In the genomic region with DNA sequence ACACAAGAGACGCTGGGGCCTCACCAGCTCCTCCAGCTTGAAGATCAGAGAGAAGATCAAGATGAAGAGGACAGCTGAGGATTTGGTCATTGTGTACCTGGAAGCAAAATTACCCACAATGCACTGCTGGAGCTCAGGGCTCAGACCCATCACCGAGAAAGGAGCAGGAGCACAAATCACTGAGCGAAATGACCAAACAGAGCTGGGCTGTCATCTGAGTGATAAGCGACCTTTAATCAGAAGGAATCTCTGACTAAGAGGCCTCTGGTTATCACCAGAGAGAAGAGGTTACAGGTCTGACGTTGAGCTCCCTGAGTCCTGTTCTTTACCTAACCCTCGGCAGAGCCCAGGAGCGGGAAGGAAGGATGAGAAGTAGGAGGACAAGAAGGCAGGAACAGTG, we compare ENCODE assay signal across 22 cellular contexts. TPM values are rescaled to one million over a fixed set of nuclear protein-coding genes. Genes with fewer than 3 reads are reported as not detected.
DNase-seq lines count a peak whose midpoint lies in the region; ATAC-seq and TF ChIP-seq lines count a peak whose summit lies in the region.
"Had no signal": no experiment of that assay in that cellular context is flagged by ENCODE, and none has a peak within 500 bp of the region (broad histone marks: within the 10 kb centered on the region; RNA-seq: fewer than 3 reads in every experiment).

No MANE protein-coding gene starts in this region.

- H3K4me3 Mint-ChIP-seq in activated CD8-positive, alpha-beta memory T cell treated with anti-CD3 and anti-CD28 coated beads, Interleukin-2, amount 10 ng/mL, durations not matched to agents 7 days and 5 days = no peak overlapping the region
- H3K4me3 Mint-ChIP-seq in central memory CD8-positive, alpha-beta T cell = no peak overlapping the region
- H3K4me3 Mint-ChIP-seq in neural progenitor cell = no peak overlapping the region

- ATAC-seq in activated CD8-positive, alpha-beta memory T cell treated with anti-CD3 and anti-CD28 coated beads, Interleukin-2, amount 10 ng/mL, durations not matched to agents 7 days and 5 days = no peak
- ATAC-seq in central memory CD8-positive, alpha-beta T cell (replicated peaks; ENCODE audit: extremely low read depth, poor library complexity, severe bottlenecking) = no peak
- ATAC-seq in GM21381 (IDR thresholded peaks at IDR 0.05; ENCODE audit: unreplicated experiment) = no peak
- ATAC-seq: Right ventricle myocardium inferior had no signal

- H3K27ac Mint-ChIP-seq in activated CD8-positive, alpha-beta memory T cell treated with anti-CD3 and anti-CD28 coated beads, Interleukin-2, amount 10 ng/mL, durations not matched to agents 7 days and 5 days = peak overlapping the region; percentile 46
- H3K27ac Mint-ChIP-seq in central memory CD8-positive, alpha-beta T cell (ENCODE audit: low read depth) = peak overlapping the region; percentile 39
- H3K27ac Mint-ChIP-seq in neural progenitor cell = peak overlapping the region; percentile 86

- 86 to 90% methylated on average over 7 of the region's 7 CpGs for WGBS in lower leg skin, 2 donors

- DNase-seq in activated CD8-positive, alpha-beta memory T cell treated with anti-CD3 and anti-CD28 coated beads, Interleukin-2, amount 10 ng/mL, durations not matched to agents 7 days and 5 days = no peak
- no peak for DNase-seq in activated CD8-positive, alpha-beta memory T cell treated with anti-CD3 and anti-CD28 coated beads, Interleukin-2, amount 50 U/mL, for 4 hours
- DNase-seq in SK-N-DZ (ENCODE audit: low spot score) (peak; percentile 48), neural progenitor cell (ENCODE audit: low spot score) (no peak), lower leg skin (ENCODE audit: low spot score in 2 of 2) (no peak)
- no peak for DNase-seq in central memory CD8-positive, alpha-beta T cell (ENCODE audit: low spot score in 2 of 2)
- no peak for DNase-seq in stimulated activated naive CD4-positive, alpha-beta T cell (lab: John Stamatoyannopoulos, UW)
- DNase-seq: activated gamma-delta T cell treated with Interleukin-2 at 50 U/mL for 16 hours; effector CD4-positive, alpha-beta T cell; head of caudate nucleus; NCI-H146; NCI-H345; retina; stimulated activated CD4-positive, alpha-beta T cell treated with anti-CD3 and anti-CD28 coated beads, Interleukin-15, amount 100 ng/mL, for 24 hours; T-helper 1 cell; uterus had no signal

- H3K79me2 ChIP-seq in neural progenitor cell (ENCODE audit: low read depth) = no peaks in the 10 kb centered on the region

- no peaks in the 10 kb centered on the region for H3K36me3 ChIP-seq in neural progenitor cell
- H3K36me3 ChIP-seq: uterus had no signal

- H3K4me2 ChIP-seq in neural progenitor cell = no peak overlapping the region

- H3K4me3 ChIP-seq in neural progenitor cell (no peak overlapping the region), lower leg skin (ENCODE audit: low read depth, poor library complexity, severe bottlenecking) (no peak overlapping the region)
- H3K4me3 ChIP-seq: uterus had no signal

- H3K9me3 Mint-ChIP-seq in activated CD8-positive, alpha-beta memory T cell treated with anti-CD3 and anti-CD28 coated beads, Interleukin-2, amount 10 ng/mL, durations not matched to agents 7 days and 5 days (ENCODE audit: low read depth) = no peaks in the 10 kb centered on the region
- no peaks in the 10 kb centered on the region for H3K9me3 Mint-ChIP-seq in central memory CD8-positive, alpha-beta T cell
- no peaks in the 10 kb centered on the region for H3K9me3 Mint-ChIP-seq in neural progenitor cell

- peaks cover 17% of the 10 kb centered on the region for H3K4me1 Mint-ChIP-seq in activated CD8-positive, alpha-beta memory T cell treated with anti-CD3 and anti-CD28 coated beads, Interleukin-2, amount 10 ng/mL, durations not matched to agents 7 days and 5 days
- peaks cover 60% of the 10 kb centered on the region for H3K4me1 Mint-ChIP-seq in central memory CD8-positive, alpha-beta T cell
- peaks cover 43% of the 10 kb centered on the region for H3K4me1 Mint-ChIP-seq in neural progenitor cell

- H3K27me3 ChIP-seq in neural progenitor cell = no peaks in the 10 kb centered on the region
- H3K27me3 ChIP-seq: uterus had no signal

- intact Hi-C loops in lower leg skin (cut with DNase I; ENCODE audit: low total_unique reads) = no loop called here

- H3K4me1 ChIP-seq in neural progenitor cell = peaks cover 21% of the 10 kb centered on the region

- no peak overlapping the region for H3K27ac ChIP-seq in neural progenitor cell

- no peak for TF ChIP-seq POLR2A in lower leg skin (IDR thresholded peaks at IDR 0.05)

- CTCF ChIA-PET in activated CD8-positive, alpha-beta memory T cell treated with anti-CD3 and anti-CD28 coated beads, Interleukin-2, amount 10 ng/mL, durations not matched to agents 7 days and 5 days (lab: Charles Lee) = interaction anchor here (0.8 to 1.3 kb wide), 2 partner anchors 181 to 369 kb away, joined by 3 read pairs; no protein-coding TSS in a partner anchor

- H2AFZ ChIP-seq in neural progenitor cell (replicated peaks) = no peak overlapping the region

- H4K20me1 ChIP-seq in neural progenitor cell (ENCODE audit: low read depth) = peaks cover 8% of the 10 kb centered on the region

- TF ChIP-seq CTCF in neural progenitor cell (IDR thresholded peaks at IDR 0.05) (no peak), lower leg skin (IDR thresholded peaks at IDR 0.05) (no peak)

- no peaks in the 10 kb centered on the region for H3K9me3 ChIP-seq in neural progenitor cell (ENCODE audit: low read depth)
- H3K9me3 ChIP-seq: uterus had no signal

- H3K36me3 Mint-ChIP-seq in activated CD8-positive, alpha-beta memory T cell treated with anti-CD3 and anti-CD28 coated beads, Interleukin-2, amount 10 ng/mL, durations not matched to agents 7 days and 5 days = peaks cover 3% of the 10 kb centered on the region
- H3K36me3 Mint-ChIP-seq in central memory CD8-positive, alpha-beta T cell (ENCODE audit: insufficient read depth) = peaks cover 7% of the 10 kb centered on the region
- H3K36me3 Mint-ChIP-seq in neural progenitor cell = peaks cover 22% of the 10 kb centered on the region

- H3K9ac ChIP-seq in neural progenitor cell = no peak overlapping the region

- no peaks in the 10 kb centered on the region for H3K27me3 Mint-ChIP-seq in activated CD8-positive, alpha-beta memory T cell treated with anti-CD3 and anti-CD28 coated beads, Interleukin-2, amount 10 ng/mL, durations not matched to agents 7 days and 5 days
- no peaks in the 10 kb centered on the region for H3K27me3 Mint-ChIP-seq in central memory CD8-positive, alpha-beta T cell
- peaks cover 7% of the 10 kb centered on the region for H3K27me3 Mint-ChIP-seq in neural progenitor cell (ENCODE audit: insufficient read depth, low read depth)

- H3F3A ChIP-seq in neural progenitor cell (ENCODE audit: low read depth) = peaks cover 15% of the 10 kb centered on the region

RNA-seq across cellular contexts. Expression of gene CDH22, which starts 47.5 kb away (rescaled TPM):
- total RNA-seq in activated CD8-positive, alpha-beta memory T cell treated with anti-CD3 and anti-CD28 coated beads, Interleukin-2, amount 10 ng/mL, durations not matched to agents 7 days and 5 days = not detected
- 0.14 TPM in 1 of 2 replicates, not detected in the other for polyA plus RNA-seq in SK-N-DZ (2014; cell fraction: cytosol; rRNA removed)
- not detected in 2 replicates for polyA plus RNA-seq in SK-N-DZ (2014; cell fraction: nucleus; rRNA removed)
- total RNA-seq in neural progenitor cell (ENCODE audit: low replicate concordance) = 0.13 and 0.28 TPM in 2 replicates
- 1 to 10 TPM; 1.6 to 3.0 (median 2.0) TPM for total RNA-seq in lower leg skin
- total RNA-seq: A673, bronchial epithelial cell, fibroblast of lung, HT-29 had no signal
- polyA plus RNA-seq: fibroblast of lung had no signal

RNA-seq across cellular contexts. Expression of gene ELMO2, which starts 50.6 kb away (rescaled TPM):
- total RNA-seq in activated CD8-positive, alpha-beta memory T cell treated with anti-CD3 and anti-CD28 coated beads, Interleukin-2, amount 10 ng/mL, durations not matched to agents 7 days and 5 days = 10 to 100 TPM; 80.3 to 85.5 TPM
- polyA plus RNA-seq in SK-N-DZ (2014; cell fraction: cytosol; rRNA removed) = 36.8 and 43.4 TPM in 2 replicates
- 54.2 and 54.6 TPM in 2 replicates for polyA plus RNA-seq in SK-N-DZ (2014; cell fraction: nucleus; rRNA removed)
- total RNA-seq in neural progenitor cell (ENCODE audit: low replicate concordance) = 53.3 and 64.5 TPM in 2 replicates
- total RNA-seq in lower leg skin = 10 to 100 TPM; 37.4 to 46.7 (median 40.7) TPM
